In genomic region chr14:68979722-68980552, GRCh38 we compare ENCODE assay signal across 8 cellular contexts. TPM values are rescaled to one million over a fixed set of nuclear protein-coding genes. Genes with fewer than 3 reads are reported as not detected.
DNase-seq lines count a peak whose midpoint lies in the region; ATAC-seq and TF ChIP-seq lines count a peak whose summit lies in the region.

No MANE protein-coding gene starts in this region.

- intact Hi-C loops in left lung (cut with DNase I), result no loop called here

- H3K4me3 ChIP-seq in left lung, result peak overlapping the region; percentile 93 to 96
- H3K4me3 ChIP-seq in subcutaneous abdominal adipose tissue (ENCODE audit: low read depth in 1 of 5, low read length in 5 of 5), result peak overlapping the region; percentile 65 to 88 (median 84)

- peak overlapping the region; percentile 38 to 78 (median 63) for H3K9ac ChIP-seq in subcutaneous abdominal adipose tissue (ENCODE audit: low read length in 5 of 5)

- peak overlapping the region; percentile 78 for H3K27ac ChIP-seq in caudate nucleus (ENCODE audit: low read depth, low read length)
- H3K27ac ChIP-seq in left lung, result peak overlapping the region; percentile 95 to 96
- H3K27ac ChIP-seq in subcutaneous abdominal adipose tissue (ENCODE audit: low read depth, low read length), result peak overlapping the region; percentile 91

- no peak for TF ChIP-seq CTCF in left lung (IDR thresholded peaks at IDR 0.05)

- peaks cover 15 to 49% of the 10 kb centered on the region in 2 donors for H3K4me1 ChIP-seq in left lung
- H3K4me1 ChIP-seq in subcutaneous abdominal adipose tissue (ENCODE audit: control insufficient read depth in 5 of 5, insufficient read depth in 5 of 5, low read length in 5 of 5), result peaks cover 6 to 63% (median 46%) of the 10 kb centered on the region in 5 donors

- no peaks in the 10 kb centered on the region for H3K9me3 ChIP-seq in left lung
- no peaks in the 10 kb centered on the region for H3K9me3 ChIP-seq in subcutaneous abdominal adipose tissue (ENCODE audit: control insufficient read depth in 5 of 5, low read length in 5 of 5)

- DNase-seq in activated T-cell treated with anti-CD3 and anti-CD28 coated beads, Interleukin-2, amount 50 U/mL, for 1 hour, result peak; percentile 25
- no peak for DNase-seq in activated T-cell treated with anti-CD3 and anti-CD28 coated beads, Interleukin-2, amount 50 U/mL, for 48 hours
- DNase-seq in NCI-H69 (lab: John Stamatoyannopoulos, UW) (peak; percentile 81), caudate nucleus (lab: John Stamatoyannopoulos, UW) (peak in 2 of 61 donors; percentile 29 to 49), left lung (peak; percentile 61 to 86)

- ATAC-seq in left lung (peak; percentile 22), GM21737 (IDR thresholded peaks at IDR 0.05; ENCODE audit: unreplicated experiment) (no peak), GM19467 (IDR thresholded peaks at IDR 0.05; ENCODE audit: unreplicated experiment) (no peak)

- no peaks in the 10 kb centered on the region for H3K27me3 ChIP-seq in left lung
- no peaks in the 10 kb centered on the region for H3K27me3 ChIP-seq in subcutaneous abdominal adipose tissue (ENCODE audit: control insufficient read depth in 5 of 5, insufficient read depth in 4 of 5, low read length in 5 of 5)

- H3K36me3 ChIP-seq in left lung, result no peaks in the 10 kb centered on the region
- H3K36me3 ChIP-seq in subcutaneous abdominal adipose tissue (ENCODE audit: control insufficient read depth in 5 of 5, insufficient read depth in 5 of 5, low read length in 5 of 5), result peaks cover 0 to 1% (median 0%) of the 10 kb centered on the region in 5 donors

RNA-seq across cellular contexts. Expression of gene ACTN1, which starts 0.8 kb away (rescaled TPM):
- total RNA-seq in left lung, result 100 to 1,000 TPM; 164 to 225 TPM

Comparison
In these comparisons a context has a peak if more than half of its experiments do, and no peak if none do; other contexts are left out.
1. DNase-seq: peak in activated T-cell treated with anti-CD3 and anti-CD28 coated beads, Interleukin-2, amount 50 U/mL, for 1 hour (single experiment), NCI-H69 (single experiment) and left lung (2 of 2); none in activated T-cell treated with anti-CD3 and anti-CD28 coated beads, Interleukin-2, amount 50 U/mL, for 48 hours (0 of 2).
2. Peak in every context shown above with its lines, with median percentiles within 50 percentile points of each other: H3K27ac ChIP-seq.